8 cellular contexts compared by ENCODE assay signal in genomic region chr5:10562202-10563131, GRCh38. TPM values are rescaled to one million over a fixed set of nuclear protein-coding genes. Genes with fewer than 3 reads are reported as not detected.
DNase-seq lines count a peak whose midpoint lies in the region; ATAC-seq lines count a peak whose summit lies in the region.

No MANE protein-coding gene starts in this region.

- POLR2A ChIA-PET in CD8-positive, alpha-beta memory T cell (lab: Charles Lee) = no interaction called here

- peaks cover 15 to 20% (median 18%) of the 10 kb centered on the region in 3 donors for H3K4me1 Mint-ChIP-seq in CD8-positive, alpha-beta memory T cell

- H3K4me1 ChIP-seq in CD8-positive, alpha-beta memory T cell (ENCODE audit: insufficient read depth, low read length) = peaks cover 10% of the 10 kb centered on the region

- H3K36me3 ChIP-seq in CD8-positive, alpha-beta memory T cell (ENCODE audit: insufficient read depth, low read length) = no peaks in the 10 kb centered on the region
- peaks cover 19% of the 10 kb centered on the region for H3K36me3 ChIP-seq in MG63

- H3K27ac Mint-ChIP-seq in CD8-positive, alpha-beta memory T cell = peak overlapping the region in 3 of 8 donors; percentile 28 to 70 (median 52)

- peak; percentile 22 for ATAC-seq in GM21390 (IDR thresholded peaks at IDR 0.05; ENCODE audit: unreplicated experiment)

- CTCF ChIA-PET in CD8-positive, alpha-beta memory T cell (lab: Charles Lee) = interaction anchor here (1.1 kb wide), 1 partner anchor 20 kb away, joined by 3 read pairs; no protein-coding TSS in a partner anchor

- H3K9me3 ChIP-seq in CD8-positive, alpha-beta memory T cell (ENCODE audit: low read length) = no peaks in the 10 kb centered on the region
- H3K9me3 ChIP-seq in MG63 = no peaks in the 10 kb centered on the region

- peak overlapping the region; percentile 55 to 87 (median 68) for H3K4me3 Mint-ChIP-seq in CD8-positive, alpha-beta memory T cell

- H3K4me3 ChIP-seq in CD8-positive, alpha-beta memory T cell (ENCODE audit: low read length) = peak overlapping the region; percentile 53
- no peak overlapping the region for H3K4me3 ChIP-seq in MG63

- no peaks in the 10 kb centered on the region for H3K9me3 Mint-ChIP-seq in CD8-positive, alpha-beta memory T cell

- H3K36me3 Mint-ChIP-seq in CD8-positive, alpha-beta memory T cell = no peaks in the 10 kb centered on the region

- no peak for DNase-seq in CD8-positive, alpha-beta memory T cell
- DNase-seq in NOMO-1 treated with DMSO at 0.1 percent for 48 hours (lab: John Stamatoyannopoulos, UW; ENCODE audit: unreplicated experiment) = peak; percentile 71
- peak; percentile 22 for DNase-seq in glomerular visceral epithelial cell (ENCODE audit: extremely low spot score)
- no peak for DNase-seq in DMS153 treated with DMSO at 0.1 percent for 48 hours (lab: John Stamatoyannopoulos, UW; ENCODE audit: unreplicated experiment)
- DNase-seq in occipital lobe (lab: John Stamatoyannopoulos, UW) = no peak
- DNase-seq in NCI-H345 treated with DMSO at 0.1 percent for 48 hours (lab: John Stamatoyannopoulos, UW; ENCODE audit: unreplicated experiment) = no peak
- no peak for DNase-seq in MG63

- no peaks in the 10 kb centered on the region for H3K27me3 ChIP-seq in CD8-positive, alpha-beta memory T cell (ENCODE audit: insufficient read depth, low read length, poor library complexity, severe bottlenecking)
- H3K27me3 ChIP-seq in MG63 = no peaks in the 10 kb centered on the region

- H3K27me3 Mint-ChIP-seq in CD8-positive, alpha-beta memory T cell = no peaks in the 10 kb centered on the region

- H3K27ac ChIP-seq in CD8-positive, alpha-beta memory T cell (ENCODE audit: low read depth, low read length) = no peak overlapping the region

RNA-seq across cellular contexts. Expression of gene ANKRD33B, which starts 1.4 kb away (rescaled TPM):
- 10 to 100 TPM; 29.6 to 32.7 TPM for total RNA-seq in CD8-positive, alpha-beta memory T cell
- polyA plus RNA-seq in CD8-positive, alpha-beta memory T cell = 0.06 TPM
- total RNA-seq in occipital lobe = 4.2 TPM
- total RNA-seq in MG63 (2014; rRNA removed; shearing (Covaris generic); ENCODE audit: low replicate concordance) = 9.6 and 10.4 TPM in 2 replicates

Comparison
In these comparisons a context has a peak if more than half of its experiments do, and no peak if none do; other contexts are left out.
1. DNase-seq: peak in NOMO-1 treated with DMSO at 0.1 percent for 48 hours (single experiment) and glomerular visceral epithelial cell (single experiment); none in CD8-positive, alpha-beta memory T cell (0 of 5), DMS153 treated with DMSO at 0.1 percent for 48 hours (single experiment), occipital lobe (single experiment), NCI-H345 treated with DMSO at 0.1 percent for 48 hours (single experiment) and MG63 (single experiment).